Comparison of ENCODE assay signal across 33 cellular contexts in the genomic region with DNA sequence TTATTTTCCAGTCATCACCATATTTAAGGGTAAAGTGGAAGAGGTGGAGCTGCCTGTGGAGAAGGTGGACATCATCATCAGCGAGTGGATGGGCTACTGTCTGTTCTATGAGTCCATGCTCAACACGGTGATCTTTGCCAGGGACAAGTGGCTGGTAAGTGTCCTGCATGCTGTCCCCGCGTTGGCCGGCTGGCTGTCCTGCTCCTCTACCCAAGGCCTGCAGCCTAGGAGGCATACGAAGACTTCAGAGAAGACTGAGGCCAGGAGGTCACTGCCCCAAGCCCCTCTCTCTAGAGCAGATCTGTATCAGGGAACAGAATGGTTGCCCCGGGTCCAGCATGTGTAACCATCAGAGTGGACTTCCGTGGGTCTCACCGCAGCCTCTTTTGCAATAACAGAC.
"Had no signal": no experiment of that assay in that cellular context is flagged by ENCODE, and none has a peak within 500 bp of the region (broad histone marks: within the 10 kb centered on the region; RNA-seq: fewer than 3 reads in every experiment).

No MANE protein-coding gene starts in this region.

- ATAC-seq: activated CD4-positive, alpha-beta T cell treated with anti-CD3 and anti-CD28 coated beads for 36 hours; activated CD8-positive, alpha-beta memory T cell treated with anti-CD3 and anti-CD28 coated beads, Interleukin-2, amount 10 ng/mL, durations not matched to agents 7 days and 5 days; activated CD8-positive, alpha-beta T cell treated with anti-CD3 and anti-CD28 coated beads, Interleukin-2, amount 10 ng/mL, durations not matched to agents 7 days and 5 days; effector memory CD8-positive, alpha-beta T cell; gastroesophageal sphincter had no signal

- H3K4me3 ChIP-seq: esophagus squamous epithelium, gastroesophageal sphincter had no signal

- H3K4me1 Mint-ChIP-seq: activated CD4-positive, alpha-beta T cell treated with anti-CD3 and anti-CD28 coated beads, Interleukin-2, amount 10 ng/mL, durations not matched to agents 24 days and 14 days had no signal

- H3K27ac ChIP-seq: brain microvascular endothelial cell, epithelial cell of prostate, esophagus squamous epithelium, gastroesophageal sphincter had no signal

- H3K27me3 ChIP-seq: gastroesophageal sphincter had no signal

- H3K27me3 Mint-ChIP-seq: activated CD4-positive, alpha-beta T cell treated with anti-CD3 and anti-CD28 coated beads for 36 hours had no signal

- H3K36me3 ChIP-seq: brain microvascular endothelial cell, esophagus squamous epithelium, gastroesophageal sphincter had no signal

- H3K9me3 ChIP-seq: esophagus squamous epithelium, gastroesophageal sphincter had no signal

- DNase-seq: activated CD4-positive, alpha-beta memory T cell treated with anti-CD3 and anti-CD28 coated beads for 36 hours; activated CD4-positive, alpha-beta T cell treated with anti-CD3 and anti-CD28 coated beads for 36 hours; activated CD4-positive, alpha-beta T cell treated with anti-CD3 and anti-CD28 coated beads, Interleukin-2, amount 10 ng/mL, durations not matched to agents 24 days and 14 days; activated CD4-positive, CD25-positive, alpha-beta regulatory T cell; activated CD4-positive, CD25-positive, alpha-beta regulatory T cell treated with anti-CD3 and anti-CD28 coated beads, Interleukin-2, amount 50 U/mL, for 72 hours; activated CD8-positive, alpha-beta memory T cell treated with anti-CD3 and anti-CD28 coated beads, Interleukin-2, amount 10 ng/mL, durations not matched to agents 7 days and 5 days; activated CD8-positive, alpha-beta memory T cell treated with anti-CD3 and anti-CD28 coated beads, Interleukin-2, amount 50 U/mL, for 4 hours; activated CD8-positive, alpha-beta T cell treated with anti-CD3 and anti-CD28 coated beads, Interleukin-2, amount 10 ng/mL, durations not matched to agents 7 days and 5 days; activated gamma-delta T cell treated with Interleukin-2 at 50 U/mL for 16 hours; activated naive CD4-positive, alpha-beta T cell treated with anti-CD3 and anti-CD28 coated beads, Interleukin-2, amount 50 U/mL, for 16 hours; activated naive CD4-positive, alpha-beta T cell treated with Interleukin-2 at 50 U/mL for 16 hours; activated T-cell treated with anti-CD3 and anti-CD28 coated beads, Interleukin-2, amount 50 U/mL, for 1 hour; activated T-cell treated with anti-CD3 and anti-CD28 coated beads, Interleukin-2, amount 50 U/mL, for 48 hours; amniotic stem cell; anterior cingulate cortex; brain microvascular endothelial cell; caudate nucleus; cortex of kidney; dermis blood vessel endothelial cell; effector CD4-positive, alpha-beta T cell; effector memory CD8-positive, alpha-beta T cell; esophagus squamous epithelium; foreskin melanocyte; T-helper 2 cell had no signal

- H3K36me3 Mint-ChIP-seq: activated CD4-positive, alpha-beta memory T cell treated with anti-CD3 and anti-CD28 coated beads for 36 hours; activated CD8-positive, alpha-beta memory T cell treated with anti-CD3 and anti-CD28 coated beads, Interleukin-2, amount 10 ng/mL, durations not matched to agents 7 days and 5 days; activated naive CD8-positive, alpha-beta T cell had no signal

- H3K9me3 Mint-ChIP-seq: activated CD4-positive, alpha-beta memory T cell treated with anti-CD3 and anti-CD28 coated beads for 36 hours; activated CD4-positive, alpha-beta T cell treated with anti-CD3 and anti-CD28 coated beads, Interleukin-2, amount 10 ng/mL, durations not matched to agents 24 days and 14 days; activated T-helper 1 cell treated with anti-CD3 and anti-CD28 coated beads, Interleukin-12 subunit alpha, Interleukin-12 subunit beta, Interleukin-2, Interleukin-4 antibody, amounts not matched to agents 30 ng/mL and 10 ng/mL and 1 ng/mL, durations not matched to agents 14 hours and 24 hours and 36 hours; activated T-helper 2 cell treated with anti-CD3 and anti-CD28 coated beads, Interferon-gamma antibody, Interleukin-2, Interleukin-4, amounts not matched to agents 10 μg/mL and 5 μg/mL and 100 μg/mL, durations not matched to agents 14 hours and 24 hours and 36 hours; effector memory CD8-positive, alpha-beta T cell had no signal

- H3K4me1 ChIP-seq: esophagus squamous epithelium had no signal

- FAIRE-seq: astrocyte, colon, endometrium, endothelial cell of umbilical vein had no signal

- H3K4me3 Mint-ChIP-seq: activated CD4-positive, alpha-beta memory T cell treated with anti-CD3 and anti-CD28 coated beads for 36 hours; activated CD4-positive, alpha-beta T cell treated with anti-CD3 and anti-CD28 coated beads for 36 hours; activated CD4-positive, alpha-beta T cell treated with anti-CD3 and anti-CD28 coated beads, Interleukin-2, amount 10 ng/mL, durations not matched to agents 24 days and 14 days; activated CD8-positive, alpha-beta memory T cell treated with anti-CD3 and anti-CD28 coated beads, Interleukin-2, amount 10 ng/mL, durations not matched to agents 7 days and 5 days; activated CD8-positive, alpha-beta T cell treated with anti-CD3 and anti-CD28 coated beads, Interleukin-2, amount 10 ng/mL, durations not matched to agents 7 days and 5 days; activated naive CD8-positive, alpha-beta T cell; activated T-helper 1 cell treated with anti-CD3 and anti-CD28 coated beads, Interleukin-12 subunit alpha, Interleukin-12 subunit beta, Interleukin-2, Interleukin-4 antibody, amounts not matched to agents 30 ng/mL and 10 ng/mL and 1 ng/mL, durations not matched to agents 14 hours and 24 hours and 36 hours; effector memory CD8-positive, alpha-beta T cell had no signal

- H3K27ac Mint-ChIP-seq: activated CD4-positive, alpha-beta memory T cell treated with anti-CD3 and anti-CD28 coated beads for 36 hours; activated CD4-positive, alpha-beta T cell treated with anti-CD3 and anti-CD28 coated beads for 36 hours; activated CD4-positive, alpha-beta T cell treated with anti-CD3 and anti-CD28 coated beads, Interleukin-2, amount 10 ng/mL, durations not matched to agents 24 days and 14 days; activated CD8-positive, alpha-beta memory T cell treated with anti-CD3 and anti-CD28 coated beads, Interleukin-2, amount 10 ng/mL, durations not matched to agents 7 days and 5 days; activated CD8-positive, alpha-beta T cell treated with anti-CD3 and anti-CD28 coated beads, Interleukin-2, amount 10 ng/mL, durations not matched to agents 7 days and 5 days; activated naive CD8-positive, alpha-beta T cell; activated T-helper 1 cell treated with anti-CD3 and anti-CD28 coated beads, Interleukin-12 subunit alpha, Interleukin-12 subunit beta, Interleukin-2, Interleukin-4 antibody, amounts not matched to agents 30 ng/mL and 10 ng/mL and 1 ng/mL, durations not matched to agents 14 hours and 24 hours and 36 hours; activated T-helper 2 cell treated with anti-CD3 and anti-CD28 coated beads, Interferon-gamma antibody, Interleukin-2, Interleukin-4, amounts not matched to agents 10 μg/mL and 5 μg/mL and 100 μg/mL, durations not matched to agents 14 hours and 24 hours and 36 hours; effector memory CD8-positive, alpha-beta T cell had no signal
